Comparison of ENCODE assay signal across 10 cellular contexts in genomic region chr9:126682928-126683697, GRCh38.
DNase-seq lines count a peak whose midpoint lies in the region; ATAC-seq and TF ChIP-seq lines count a peak whose summit lies in the region.
"Had no signal": no experiment of that assay in that cellular context is flagged by ENCODE, and none has a peak within 500 bp of the region (broad histone marks: within the 10 kb centered on the region; RNA-seq: fewer than 3 reads in every experiment).

No MANE protein-coding gene starts in this region.

- H3K4me3 Mint-ChIP-seq in activated T-helper 17 cell treated with anti-CD3 and anti-CD28 coated beads, Interleukin-2, amount 50 U/mL, for 72 hours = peak overlapping the region; percentile 40
- H3K4me3 Mint-ChIP-seq in activated CD4-positive, alpha-beta memory T cell treated with anti-CD3 and anti-CD28 coated beads for 36 hours = no peak overlapping the region

- H4K8ac ChIP-seq in trophoblast cell (ENCODE audit: low read depth, low read length) = no peak overlapping the region

- H3K9ac ChIP-seq in GM23248 = no peak overlapping the region
- H3K9ac ChIP-seq in trophoblast cell (ENCODE audit: low read length) = no peak overlapping the region

- H3K27ac ChIP-seq in GM23248 (no peak overlapping the region), left ventricle myocardium inferior (replicated peaks) (no peak overlapping the region), trophoblast cell (ENCODE audit: low read depth, low read length) (no peak overlapping the region)

- H3K4me1 ChIP-seq in GM23248 (ENCODE audit: insufficient read depth) (no peaks in the 10 kb centered on the region), left ventricle myocardium inferior (peaks cover 14% of the 10 kb centered on the region), trophoblast cell (ENCODE audit: control insufficient read depth in 1 of 2, insufficient read depth in 2 of 2, low read length in 2 of 2) (peaks cover 0 to 2% of the 10 kb centered on the region in 2 experiments)

- DNase-seq in GM23248 = peak; percentile 15
- DNase-seq in left ventricle myocardium inferior = peak; percentile 51
- peak; percentile 44 to 80 for DNase-seq in trophoblast cell
- no peak for DNase-seq in Kasumi-1 (lab: John Stamatoyannopoulos, UW)
- no peak for DNase-seq in NCI-H2029 (lab: John Stamatoyannopoulos, UW)
- no peak for DNase-seq in activated CD4-positive, alpha-beta memory T cell treated with anti-CD3 and anti-CD28 coated beads for 36 hours
- DNase-seq in DMS79 (lab: John Stamatoyannopoulos, UW) = no peak
- DNase-seq: cortex of kidney, NCI-H2171 had no signal

- POLR2A ChIA-PET in activated CD4-positive, alpha-beta memory T cell treated with anti-CD3 and anti-CD28 coated beads for 36 hours (lab: Charles Lee) = no interaction called here

- no peak overlapping the region for H2BK5ac ChIP-seq in trophoblast cell (ENCODE audit: low read depth, low read length, poor library complexity)

- no peaks in the 10 kb centered on the region for H3K4me1 Mint-ChIP-seq in activated T-helper 17 cell treated with anti-CD3 and anti-CD28 coated beads, Interleukin-2, amount 50 U/mL, for 72 hours
- H3K4me1 Mint-ChIP-seq in activated CD4-positive, alpha-beta memory T cell treated with anti-CD3 and anti-CD28 coated beads for 36 hours (ENCODE audit: low read depth) = no peaks in the 10 kb centered on the region

- intact Hi-C loops in left ventricle myocardium inferior (cut with micrococcal nuclease) = loop anchor here (10.0 kb wide), 1 partner anchor 68 kb away; the partner anchor contains the start of gene LMX1B
- intact Hi-C loops in activated CD4-positive, alpha-beta memory T cell treated with anti-CD3 and anti-CD28 coated beads for 36 hours (cut with micrococcal nuclease) = no loop called here

- H2BK12ac ChIP-seq in trophoblast cell (ENCODE audit: low read length) = no peak overlapping the region

- H3K23ac ChIP-seq in trophoblast cell (ENCODE audit: low read length) = no peak overlapping the region

- H3K36me3 Mint-ChIP-seq in activated T-helper 17 cell treated with anti-CD3 and anti-CD28 coated beads, Interleukin-2, amount 50 U/mL, for 72 hours (ENCODE audit: low read depth) = no peaks in the 10 kb centered on the region
- H3K36me3 Mint-ChIP-seq in activated CD4-positive, alpha-beta memory T cell treated with anti-CD3 and anti-CD28 coated beads for 36 hours = no peaks in the 10 kb centered on the region

- no peaks in the 10 kb centered on the region for H3K36me3 ChIP-seq in GM23248 (ENCODE audit: low read depth)
- H3K36me3 ChIP-seq in left ventricle myocardium inferior = no peaks in the 10 kb centered on the region
- H3K36me3 ChIP-seq in trophoblast cell (ENCODE audit: control insufficient read depth in 1 of 2, insufficient read depth in 2 of 2, low read length in 2 of 2) = no peaks in the 10 kb centered on the region

- WGBS in GM23248 (ENCODE audit: low coverage in 1 of 2, low lambda C conversion rate in 2 of 2, missing lambda C conversion rate in 2 of 2), 2 experiments = 9 to 11% methylated on average over 40 to 50 of the region's 69 CpGs
- WGBS in trophoblast cell (ENCODE audit: extremely low coverage, insufficient coverage, insufficient read length) = no CpG with 5 or more reads among the region's 69 CpGs

- H3K79me2 ChIP-seq in GM23248 (ENCODE audit: insufficient read depth) (no peaks in the 10 kb centered on the region), trophoblast cell (ENCODE audit: control insufficient read depth, insufficient read depth, low read length, poor library complexity) (no peaks in the 10 kb centered on the region)

- ATAC-seq in activated T-helper 17 cell treated with anti-CD3 and anti-CD28 coated beads, Interleukin-2, amount 50 U/mL, for 72 hours (replicated peaks) = no peak

- H3K9me3 ChIP-seq in GM23248 (ENCODE audit: low read depth) = no peaks in the 10 kb centered on the region
- H3K9me3 ChIP-seq in left ventricle myocardium inferior (replicated peaks) = no peaks in the 10 kb centered on the region
- H3K9me3 ChIP-seq in trophoblast cell (ENCODE audit: insufficient read depth, low read depth, low read length) = peaks cover 5% of the 10 kb centered on the region

- H3K4ac ChIP-seq in trophoblast cell (ENCODE audit: low read depth, low read length) = no peak overlapping the region

- in situ Hi-C loops in GM23248 (cut with MboI) = no loop called here

- H3K79me1 ChIP-seq in trophoblast cell (ENCODE audit: low read length) = no peaks in the 10 kb centered on the region

- H3K4me2 ChIP-seq in GM23248 (ENCODE audit: unreplicated experiment) (peak overlapping the region; percentile 53), trophoblast cell (ENCODE audit: low read length) (peak overlapping the region; percentile 34)

- no peaks in the 10 kb centered on the region for H3K9me2 ChIP-seq in GM23248 (ENCODE audit: insufficient read depth)

- no peak overlapping the region for H2AK5ac ChIP-seq in trophoblast cell (ENCODE audit: low read length)

- H3F3A ChIP-seq in GM23248 (ENCODE audit: insufficient read depth) = no peaks in the 10 kb centered on the region

- peaks cover 56% of the 10 kb centered on the region for H3K27me3 Mint-ChIP-seq in activated T-helper 17 cell treated with anti-CD3 and anti-CD28 coated beads, Interleukin-2, amount 50 U/mL, for 72 hours
- peaks cover 66% of the 10 kb centered on the region for H3K27me3 Mint-ChIP-seq in activated CD4-positive, alpha-beta memory T cell treated with anti-CD3 and anti-CD28 coated beads for 36 hours

- H3K18ac ChIP-seq in trophoblast cell (ENCODE audit: low read length) = no peak overlapping the region

- H2AFZ ChIP-seq in GM23248 (no peak overlapping the region), trophoblast cell (ENCODE audit: insufficient read depth, low read length, poor library complexity) (no peak overlapping the region)

- H4K12ac ChIP-seq in trophoblast cell (ENCODE audit: low read depth, low read length) = no peak overlapping the region

- H3K27me3 ChIP-seq in GM23248 (replicated peaks; ENCODE audit: insufficient read depth) (peaks cover 38% of the 10 kb centered on the region), left ventricle myocardium inferior (ENCODE audit: low read depth) (peaks cover 100% of the 10 kb centered on the region), trophoblast cell (ENCODE audit: insufficient read depth, low read length) (peaks cover 40% of the 10 kb centered on the region)

- no peaks in the 10 kb centered on the region for H4K20me1 ChIP-seq in GM23248 (ENCODE audit: insufficient read depth)

- H3K14ac ChIP-seq in trophoblast cell (ENCODE audit: low read length) = no peak overlapping the region

- H3K4me3 ChIP-seq in GM23248 (no peak overlapping the region), left ventricle myocardium inferior (peak overlapping the region; percentile 51), trophoblast cell (ENCODE audit: low read depth, low read length) (no peak overlapping the region)

- H3K9me3 Mint-ChIP-seq in activated T-helper 17 cell treated with anti-CD3 and anti-CD28 coated beads, Interleukin-2, amount 50 U/mL, for 72 hours = no peaks in the 10 kb centered on the region
- H3K9me3 Mint-ChIP-seq in activated CD4-positive, alpha-beta memory T cell treated with anti-CD3 and anti-CD28 coated beads for 36 hours = no peaks in the 10 kb centered on the region

- no peak overlapping the region for H3K27ac Mint-ChIP-seq in activated T-helper 17 cell treated with anti-CD3 and anti-CD28 coated beads, Interleukin-2, amount 50 U/mL, for 72 hours
- no peak overlapping the region for H3K27ac Mint-ChIP-seq in activated CD4-positive, alpha-beta memory T cell treated with anti-CD3 and anti-CD28 coated beads for 36 hours

- CTCF ChIA-PET in activated CD4-positive, alpha-beta memory T cell treated with anti-CD3 and anti-CD28 coated beads for 36 hours (lab: Charles Lee) = no interaction called here

- no peak for TF ChIP-seq CTCF in left ventricle myocardium inferior (IDR thresholded peaks at IDR 0.05; ENCODE audit: borderline replicate concordance)

- H4K91ac ChIP-seq in trophoblast cell (ENCODE audit: low read depth, low read length) = no peak overlapping the region

- H2BK120ac ChIP-seq in trophoblast cell (ENCODE audit: insufficient read depth, low read length, poor library complexity) = no peak overlapping the region

Comparison
In these comparisons a context has a peak if more than half of its experiments do, and no peak if none do; other contexts are left out.
1. DNase-seq: peak in GM23248 (single experiment), left ventricle myocardium inferior (single experiment) and trophoblast cell (2 of 2); none in Kasumi-1 (0 of 2), NCI-H2029 (single experiment), activated CD4-positive, alpha-beta memory T cell treated with anti-CD3 and anti-CD28 coated beads for 36 hours (single experiment) and DMS79 (single experiment).